8 cellular contexts compared by ENCODE assay signal in the genomic region with DNA sequence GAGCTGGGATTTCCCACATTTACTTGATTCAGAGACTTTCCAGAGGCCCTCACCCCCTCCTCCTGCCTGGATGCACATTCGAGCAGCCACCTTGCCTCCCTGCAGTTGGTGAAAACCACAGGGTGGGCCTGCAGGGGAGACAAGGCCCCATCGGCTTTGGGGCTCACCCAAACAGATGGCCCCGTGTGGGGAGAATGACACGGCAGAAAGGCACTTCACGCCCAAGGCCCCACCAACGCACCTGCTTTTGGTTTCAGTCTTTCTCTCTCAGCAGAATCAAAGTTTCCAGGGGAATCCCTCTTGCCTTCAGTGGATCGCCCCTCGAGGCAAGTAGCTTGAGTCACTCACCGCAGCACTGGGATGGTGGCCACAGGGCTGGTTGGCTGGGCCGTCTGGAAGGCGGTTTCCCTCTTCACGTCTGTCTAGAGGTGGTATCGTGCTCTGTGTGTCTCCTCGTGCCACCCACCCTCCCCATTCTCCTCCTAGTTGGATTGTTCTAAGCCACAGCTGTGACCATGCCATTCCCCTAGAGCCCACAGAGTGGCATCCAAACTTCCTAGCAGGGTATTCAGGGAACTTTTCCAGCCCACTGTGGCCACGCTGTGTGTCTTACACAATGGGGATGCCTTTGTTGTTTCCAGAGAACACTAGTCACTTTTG. TPM values are rescaled to one million over a fixed set of nuclear protein-coding genes. Genes with fewer than 3 reads are reported as not detected.
DNase-seq lines count a peak whose midpoint lies in the region; ATAC-seq and TF ChIP-seq lines count a peak whose summit lies in the region.

No MANE protein-coding gene starts in this region.

- no peak for TF ChIP-seq CTCF in ascending aorta (IDR thresholded peaks at IDR 0.05)

- no peaks in the 10 kb centered on the region for H3K4me1 ChIP-seq in ascending aorta
- no peaks in the 10 kb centered on the region for H3K4me1 ChIP-seq in aorta (ENCODE audit: control insufficient read depth in 1 of 2, insufficient read depth in 2 of 2, low read length in 2 of 2)

- no peaks in the 10 kb centered on the region for H3K36me3 ChIP-seq in ascending aorta
- no peaks in the 10 kb centered on the region for H3K36me3 ChIP-seq in aorta (ENCODE audit: control insufficient read depth in 1 of 2, insufficient read depth in 2 of 2, low read length in 1 of 2)

- ATAC-seq in GM18907 (IDR thresholded peaks at IDR 0.05; ENCODE audit: unreplicated experiment) (peak; percentile 87), HG03045 (IDR thresholded peaks at IDR 0.05; ENCODE audit: unreplicated experiment) (peak; percentile 86), esophagus mucosa (peak; percentile 39), aorta (ENCODE audit: low FRiP score) (no peak)

- intact Hi-C loops in ascending aorta (cut with DNase I) (no loop called here), aorta (cut with DNase I) (no loop called here)

- H3K9me3 ChIP-seq in ascending aorta (no peaks in the 10 kb centered on the region), aorta (ENCODE audit: control insufficient read depth, low read length) (no peaks in the 10 kb centered on the region)

- peak; percentile 31 for DNase-seq in activated CD4-positive, alpha-beta T cell treated with anti-CD3 and anti-CD28 coated beads for 1 hour
- peak; percentile 89 to 90 for DNase-seq in stimulated activated CD8-positive, alpha-beta memory T cell treated with anti-CD3 and anti-CD28 coated beads, Interleukin-15, amount 100 ng/mL, for 48 hours (ENCODE audit: low read depth in 2 of 2)
- DNase-seq in NCI-H146 (lab: John Stamatoyannopoulos, UW), result no peak
- no peak for DNase-seq in ascending aorta (ENCODE audit: low spot score in 2 of 2)
- no peak for DNase-seq in aorta

- H3K27me3 ChIP-seq in ascending aorta, result no peaks in the 10 kb centered on the region
- H3K27me3 ChIP-seq in aorta (ENCODE audit: control insufficient read depth in 1 of 2, insufficient read depth in 2 of 2, low read length in 1 of 2), result no peaks in the 10 kb centered on the region

- WGBS in aorta, 2 donors, result 82 to 85% methylated on average over 15 of the region's 15 CpGs

- no peak overlapping the region for H3K27ac ChIP-seq in ascending aorta
- H3K27ac ChIP-seq in aorta (ENCODE audit: low read depth in 1 of 2, low read length in 2 of 2), result no peak overlapping the region

- no peak overlapping the region for H3K4me3 ChIP-seq in ascending aorta
- H3K4me3 ChIP-seq in aorta (ENCODE audit: low read length in 2 of 2), result no peak overlapping the region

RNA-seq across cellular contexts. Expression of a gene that starts 31.8 kb away (rescaled TPM):
- total RNA-seq in esophagus mucosa (75.8 TPM), ascending aorta (88.7 TPM), aorta (100 to 1,000 TPM in 1 of 2 donors, 10 to 100 TPM in 1; 95.0 to 111 TPM)
- 100 to 1,000 TPM; 201 to 288 TPM for polyA plus RNA-seq in aorta

RNA-seq across cellular contexts. Expression of a gene that starts 32.2 kb away (rescaled TPM):
- total RNA-seq in esophagus mucosa, result 12.2 TPM
- 17.1 TPM for total RNA-seq in ascending aorta
- 10 to 100 TPM; 22.2 to 24.1 TPM for total RNA-seq in aorta
- 10 to 100 TPM; 15.4 to 16.2 TPM for polyA plus RNA-seq in aorta

Comparison
In these comparisons a context has a peak if more than half of its experiments do, and no peak if none do; other contexts are left out.
1. DNase-seq: peak in activated CD4-positive, alpha-beta T cell treated with anti-CD3 and anti-CD28 coated beads for 1 hour (single experiment) and stimulated activated CD8-positive, alpha-beta memory T cell treated with anti-CD3 and anti-CD28 coated beads, Interleukin-15, amount 100 ng/mL, for 48 hours (2 of 2); none in NCI-H146 (single experiment), ascending aorta (0 of 2) and aorta (0 of 2).